In the genomic region with DNA sequence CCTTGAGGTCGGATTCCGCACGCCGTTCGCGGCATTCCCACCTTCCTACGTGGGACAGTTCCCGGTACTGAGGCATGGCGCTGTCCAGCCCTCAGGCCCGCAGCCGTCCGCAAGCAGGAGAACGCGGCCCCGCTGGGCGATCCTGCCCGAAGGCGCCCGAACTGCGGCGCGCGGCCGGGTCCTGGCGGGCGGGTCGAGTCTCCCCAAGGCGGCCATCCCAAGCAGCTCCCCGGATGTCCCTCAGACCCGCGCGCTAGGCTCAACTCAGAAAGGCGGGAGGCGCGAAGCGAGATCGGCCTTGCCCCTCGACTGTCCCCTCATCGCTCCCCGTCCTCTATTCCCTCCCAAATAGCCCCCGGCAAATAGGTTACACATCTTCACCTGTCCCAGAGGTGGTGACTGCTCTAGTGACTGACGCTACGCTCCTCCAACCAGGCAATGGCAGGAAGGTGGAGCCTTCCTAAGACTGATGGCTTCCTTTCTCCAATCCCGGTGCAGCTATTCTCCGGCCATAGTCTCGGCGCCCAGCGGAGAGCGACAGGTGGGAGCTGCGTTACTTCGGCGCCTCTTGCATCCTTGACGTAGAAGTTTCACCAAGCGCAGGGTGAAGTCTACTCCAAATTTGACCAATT, we compare ENCODE assay signal across 1 cellular context.
TF ChIP-seq lines count a peak whose summit lies in the region.

No MANE protein-coding gene starts in this region.

TF ChIP-seq in K562, 482 proteins besides CTCF, POLR2A, EP300 and RAD21 (continued from another document and continues in another):
- TF ChIP-seq CHD7 (IDR thresholded peaks at IDR 0.05; ENCODE audit: low read depth, low read length) (no peak), E2F5 (CRISPR knock-in tag; IDR thresholded peaks at IDR 0.05) (peak; percentile 81; the same call in 1 of the 2 replicates), ZNF707 (CRISPR knock-in tag; conservative IDR thresholded peaks at IDR 0.05) (no peak), RBBP5 (IDR thresholded peaks at IDR 0.05; ENCODE audit: borderline replicate concordance, insufficient read depth, low read length, poor library complexity, severe bottlenecking) (peak; percentile 68), CREB3 (tag; conservative IDR thresholded peaks at IDR 0.05; ENCODE audit: low read depth) (no peak), DNMT1 (IDR thresholded peaks at IDR 0.05) (no peak), NCOA6 (IDR thresholded peaks at IDR 0.05) (peak; percentile 91), EP400 (IDR thresholded peaks at IDR 0.05) (no peak), RFX5 (IDR thresholded peaks at IDR 0.05; ENCODE audit: low read depth, low read length) (no peak), ZNF239 (CRISPR knock-in tag; IDR thresholded peaks at IDR 0.05) (peak; percentile 26; the same call in 1 of the 2 replicates), ETV5 (CRISPR knock-in tag; IDR thresholded peaks at IDR 0.05; ENCODE audit: low read depth) (peak; percentile 32; the same call in 1 of the 2 replicates), AFF1 (IDR thresholded peaks at IDR 0.05; ENCODE audit: low read depth in 1 of 2, partially characterized antibody in 2 of 2) (peak in 1 of 2 experiments; percentile 97), ZNF699 (CRISPR knock-in tag; IDR thresholded peaks at IDR 0.05; ENCODE audit: insufficient replicate concordance) (no peak), PTRF (tag; IDR thresholded peaks at IDR 0.05) (no peak), ZFX (CRISPR knock-in tag; IDR thresholded peaks at IDR 0.05) (peak; percentile 64), CC2D1A (IDR thresholded peaks at IDR 0.05) (no peak), GABPB2 (CRISPR knock-in tag; conservative IDR thresholded peaks at IDR 0.05) (no peak), ATF3 (IDR thresholded peaks at IDR 0.05) (no peak), ATF3 (CRISPR knock-in tag; conservative IDR thresholded peaks at IDR 0.05) (no peak; the same call in 1 of the 2 replicates), HDGF (IDR thresholded peaks at IDR 0.05) (no peak), ZNF668 (CRISPR knock-in tag; IDR thresholded peaks at IDR 0.05) (no peak), ZNF282 (CRISPR knock-in tag; IDR thresholded peaks at IDR 0.05) (0 out of 2 replicates have a peak, but pooled peaks have one; percentile 56), NKRF (IDR thresholded peaks at IDR 0.05; ENCODE audit: borderline replicate concordance) (peak; percentile 96; the same call in 1 of the 2 replicates), SMAD4 (CRISPR knock-in tag; conservative IDR thresholded peaks at IDR 0.05) (peak; percentile 54; the same call in 1 of the 2 replicates)
- TF ChIP-seq, protein P1, sequence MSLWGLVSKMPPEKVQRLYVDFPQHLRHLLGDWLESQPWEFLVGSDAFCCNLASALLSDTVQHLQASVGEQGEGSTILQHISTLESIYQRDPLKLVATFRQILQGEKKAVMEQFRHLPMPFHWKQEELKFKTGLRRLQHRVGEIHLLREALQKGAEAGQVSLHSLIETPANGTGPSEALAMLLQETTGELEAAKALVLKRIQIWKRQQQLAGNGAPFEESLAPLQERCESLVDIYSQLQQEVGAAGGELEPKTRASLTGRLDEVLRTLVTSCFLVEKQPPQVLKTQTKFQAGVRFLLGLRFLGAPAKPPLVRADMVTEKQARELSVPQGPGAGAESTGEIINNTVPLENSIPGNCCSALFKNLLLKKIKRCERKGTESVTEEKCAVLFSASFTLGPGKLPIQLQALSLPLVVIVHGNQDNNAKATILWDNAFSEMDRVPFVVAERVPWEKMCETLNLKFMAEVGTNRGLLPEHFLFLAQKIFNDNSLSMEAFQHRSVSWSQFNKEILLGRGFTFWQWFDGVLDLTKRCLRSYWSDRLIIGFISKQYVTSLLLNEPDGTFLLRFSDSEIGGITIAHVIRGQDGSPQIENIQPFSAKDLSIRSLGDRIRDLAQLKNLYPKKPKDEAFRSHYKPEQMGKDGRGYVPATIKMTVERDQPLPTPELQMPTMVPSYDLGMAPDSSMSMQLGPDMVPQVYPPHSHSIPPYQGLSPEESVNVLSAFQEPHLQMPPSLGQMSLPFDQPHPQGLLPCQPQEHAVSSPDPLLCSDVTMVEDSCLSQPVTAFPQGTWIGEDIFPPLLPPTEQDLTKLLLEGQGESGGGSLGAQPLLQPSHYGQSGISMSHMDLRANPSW (CRISPR knock-in tag; IDR thresholded peaks at IDR 0.05) = no peak; the same call in 1 of the 2 replicates
- TF ChIP-seq, protein P2, sequence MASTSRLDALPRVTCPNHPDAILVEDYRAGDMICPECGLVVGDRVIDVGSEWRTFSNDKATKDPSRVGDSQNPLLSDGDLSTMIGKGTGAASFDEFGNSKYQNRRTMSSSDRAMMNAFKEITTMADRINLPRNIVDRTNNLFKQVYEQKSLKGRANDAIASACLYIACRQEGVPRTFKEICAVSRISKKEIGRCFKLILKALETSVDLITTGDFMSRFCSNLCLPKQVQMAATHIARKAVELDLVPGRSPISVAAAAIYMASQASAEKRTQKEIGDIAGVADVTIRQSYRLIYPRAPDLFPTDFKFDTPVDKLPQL (IDR thresholded peaks at IDR 0.05; ENCODE audit: extremely low read depth, insufficient read length) = no peak
